15 cellular contexts compared by ENCODE assay signal in the genomic region with DNA sequence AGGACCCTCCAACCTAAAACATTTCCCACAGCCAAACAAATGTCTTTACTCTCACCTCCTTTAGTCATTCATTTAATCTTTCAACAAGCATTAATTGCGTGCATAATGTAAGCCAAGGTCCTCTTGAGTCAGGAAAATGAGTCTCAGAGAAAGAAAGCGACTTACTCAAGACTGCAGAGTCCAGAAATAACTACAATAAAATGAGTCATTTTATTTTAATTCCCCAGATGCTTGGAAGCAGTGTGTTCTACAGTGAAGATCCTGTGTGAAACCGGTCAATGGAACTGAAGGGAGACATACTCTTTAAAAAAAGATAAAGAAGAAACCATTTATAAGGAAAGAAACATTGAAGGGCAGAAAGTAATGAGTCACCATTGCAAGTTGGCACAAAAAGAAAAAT.
"Had no signal": no experiment of that assay in that cellular context is flagged by ENCODE, and none has a peak within 500 bp of the region (broad histone marks: within the 10 kb centered on the region; RNA-seq: fewer than 3 reads in every experiment).

No MANE protein-coding gene starts in this region.

- H3K4me3 ChIP-seq: gastrocnemius medialis, heart right ventricle, left ventricle myocardium inferior, pancreas, transverse colon had no signal

- H3K4me1 Mint-ChIP-seq: activated naive CD8-positive, alpha-beta T cell treated with anti-CD3 and anti-CD28 coated beads, Interleukin-2, amount 10 ng/mL, durations not matched to agents 7 days and 5 days; nephron progenitor cell had no signal

- ATAC-seq: activated CD8-positive, alpha-beta T cell treated with anti-CD3 and anti-CD28 coated beads, Interleukin-2, amount 10 ng/mL, durations not matched to agents 7 days and 5 days; gastrocnemius medialis; heart right ventricle; pancreas had no signal

- H3K36me3 ChIP-seq: gastrocnemius medialis, heart right ventricle, left ventricle myocardium inferior, pancreas, transverse colon had no signal

- H3K27ac ChIP-seq: gastrocnemius medialis, heart right ventricle, left ventricle myocardium inferior, pancreas, transverse colon, VCaP had no signal

- H3K27me3 ChIP-seq: gastrocnemius medialis, heart right ventricle, pancreas, transverse colon had no signal

- H3K27ac Mint-ChIP-seq: activated CD8-positive, alpha-beta T cell treated with anti-CD3 and anti-CD28 coated beads, Interleukin-2, amount 10 ng/mL, durations not matched to agents 7 days and 5 days; activated naive CD8-positive, alpha-beta T cell treated with anti-CD3 and anti-CD28 coated beads, Interleukin-2, amount 10 ng/mL, durations not matched to agents 7 days and 5 days; nephron progenitor cell had no signal

- H3K36me3 Mint-ChIP-seq: activated naive CD8-positive, alpha-beta T cell treated with anti-CD3 and anti-CD28 coated beads, Interleukin-2, amount 10 ng/mL, durations not matched to agents 7 days and 5 days had no signal

- DNase-seq: activated CD8-positive, alpha-beta memory T cell treated with anti-CD3 and anti-CD28 coated beads, Interleukin-2, amount 50 U/mL, for 48 hours; activated CD8-positive, alpha-beta T cell treated with anti-CD3 and anti-CD28 coated beads, Interleukin-2, amount 10 ng/mL, durations not matched to agents 7 days and 5 days; activated naive CD8-positive, alpha-beta T cell treated with anti-CD3 and anti-CD28 coated beads, Interleukin-2, amount 10 ng/mL, durations not matched to agents 7 days and 5 days; aorta; gastrocnemius medialis; heart right ventricle; islet precursor cell; left ventricle myocardium inferior; mesenchymal stem cell; nephron progenitor cell; pancreas; small intestine; T-helper 1 cell; transverse colon had no signal

- H3K4me1 ChIP-seq: gastrocnemius medialis, left ventricle myocardium inferior, pancreas, transverse colon had no signal

- H3K4me3 Mint-ChIP-seq: activated CD8-positive, alpha-beta T cell treated with anti-CD3 and anti-CD28 coated beads, Interleukin-2, amount 10 ng/mL, durations not matched to agents 7 days and 5 days; activated naive CD8-positive, alpha-beta T cell treated with anti-CD3 and anti-CD28 coated beads, Interleukin-2, amount 10 ng/mL, durations not matched to agents 7 days and 5 days; nephron progenitor cell had no signal

- H3K9me3 ChIP-seq: gastrocnemius medialis, pancreas, transverse colon had no signal

- H3K27me3 Mint-ChIP-seq: activated naive CD8-positive, alpha-beta T cell treated with anti-CD3 and anti-CD28 coated beads, Interleukin-2, amount 10 ng/mL, durations not matched to agents 7 days and 5 days had no signal
